ENCODE assay signal across 2 cellular contexts in genomic region chr17:1708791-1709346, GRCh38. TPM values are rescaled to one million over a fixed set of nuclear protein-coding genes. Genes with fewer than 3 reads are reported as not detected.
"Had no signal": no experiment of that assay in that cellular context is flagged by ENCODE, and none has a peak within 500 bp of the region (broad histone marks: within the 10 kb centered on the region; RNA-seq: fewer than 3 reads in every experiment).

No MANE protein-coding gene starts in this region.

RNA-seq across cellular contexts. Expression of gene SERPINF2, which starts 33.8 kb away (rescaled TPM):
- total RNA-seq: skeletal muscle tissue had no signal
- polyA plus RNA-seq: neural cell had no signal
